ENCODE assay signal across 1 cellular context in the genomic region with DNA sequence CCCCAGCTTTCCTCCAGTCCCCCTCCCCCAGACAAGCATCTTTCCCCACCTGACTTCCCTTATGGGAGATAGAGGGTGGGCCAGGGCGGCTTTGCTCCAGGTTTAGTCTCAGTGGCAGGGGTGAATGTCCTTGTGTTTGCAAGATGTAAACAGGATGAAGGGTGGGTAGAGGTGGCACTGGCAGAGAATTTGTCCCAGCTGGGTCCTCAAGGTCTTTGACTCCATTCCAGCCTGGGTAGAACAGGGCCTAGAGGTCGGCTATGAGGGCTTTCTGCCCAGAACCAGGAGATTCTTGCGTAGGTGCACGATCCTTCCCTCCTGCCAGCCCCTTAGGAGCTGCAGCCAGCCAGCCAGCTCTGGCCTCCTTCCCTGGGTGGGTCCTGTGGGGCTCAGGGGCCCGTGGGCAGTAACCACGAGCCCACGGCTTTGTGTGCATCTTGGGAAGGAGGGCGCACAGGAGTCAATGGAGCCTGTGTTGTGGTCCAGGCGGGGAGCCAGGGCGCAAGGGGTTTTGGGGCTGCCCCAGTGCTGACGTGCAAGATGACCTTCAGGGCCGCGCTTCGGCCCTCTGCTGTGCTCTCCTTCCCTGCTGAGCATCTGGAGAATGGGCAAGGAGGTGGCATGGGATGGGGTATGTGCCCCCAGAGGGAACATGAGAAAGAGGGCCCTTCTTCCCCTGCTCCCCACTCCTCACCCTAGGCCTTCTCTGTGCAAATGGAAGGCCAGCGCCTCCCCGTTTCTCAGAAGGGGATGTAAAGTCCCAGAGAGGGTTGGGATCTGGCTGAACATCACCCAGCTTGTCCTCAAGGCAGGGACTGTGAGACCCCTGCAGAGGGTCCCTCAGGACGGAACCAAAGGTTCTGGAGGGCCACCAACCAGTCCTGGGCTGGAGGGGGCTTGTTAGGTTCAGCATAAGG.
TF ChIP-seq lines count a peak whose summit lies in the region.

No MANE protein-coding gene starts in this region.

TF ChIP-seq in GM12878, 131 proteins besides CTCF, POLR2A, EP300 and RAD21:
- TF ChIP-seq PAX8 (IDR thresholded peaks at IDR 0.05) (no peak), HDAC6 (IDR thresholded peaks at IDR 0.05; ENCODE audit: unreplicated experiment) (no peak), ZNF207 (IDR thresholded peaks at IDR 0.05; ENCODE audit: borderline replicate concordance) (no peak), CBX5 (IDR thresholded peaks at IDR 0.05; ENCODE audit: low read depth) (no peak), MTA3 (IDR thresholded peaks at IDR 0.05; ENCODE audit: borderline replicate concordance, low read length) (no peak), CREB1 (IDR thresholded peaks at IDR 0.05; ENCODE audit: low read depth) (no peak), YY1 (IDR thresholded peaks at IDR 0.05; ENCODE audit: low read depth, low read length) (no peak), MEF2B (IDR thresholded peaks at IDR 0.05; ENCODE audit: partially characterized antibody, poor library complexity, severe bottlenecking) (no peak), SRF (IDR thresholded peaks at IDR 0.05; ENCODE audit: low read depth in 2 of 2, low read length in 2 of 2) (no peak), GABPA (IDR thresholded peaks at IDR 0.05; ENCODE audit: low read depth) (no peak), DPF2 (IDR thresholded peaks at IDR 0.05) (no peak), TCF3 (IDR thresholded peaks at IDR 0.05; ENCODE audit: borderline replicate concordance, insufficient read depth, low read depth, low read length) (no peak), CBX3 (IDR thresholded peaks at IDR 0.05; ENCODE audit: borderline replicate concordance, low read depth) (no peak), HDAC2 (IDR thresholded peaks at IDR 0.05) (no peak)
- TF ChIP-seq, protein P1, sequence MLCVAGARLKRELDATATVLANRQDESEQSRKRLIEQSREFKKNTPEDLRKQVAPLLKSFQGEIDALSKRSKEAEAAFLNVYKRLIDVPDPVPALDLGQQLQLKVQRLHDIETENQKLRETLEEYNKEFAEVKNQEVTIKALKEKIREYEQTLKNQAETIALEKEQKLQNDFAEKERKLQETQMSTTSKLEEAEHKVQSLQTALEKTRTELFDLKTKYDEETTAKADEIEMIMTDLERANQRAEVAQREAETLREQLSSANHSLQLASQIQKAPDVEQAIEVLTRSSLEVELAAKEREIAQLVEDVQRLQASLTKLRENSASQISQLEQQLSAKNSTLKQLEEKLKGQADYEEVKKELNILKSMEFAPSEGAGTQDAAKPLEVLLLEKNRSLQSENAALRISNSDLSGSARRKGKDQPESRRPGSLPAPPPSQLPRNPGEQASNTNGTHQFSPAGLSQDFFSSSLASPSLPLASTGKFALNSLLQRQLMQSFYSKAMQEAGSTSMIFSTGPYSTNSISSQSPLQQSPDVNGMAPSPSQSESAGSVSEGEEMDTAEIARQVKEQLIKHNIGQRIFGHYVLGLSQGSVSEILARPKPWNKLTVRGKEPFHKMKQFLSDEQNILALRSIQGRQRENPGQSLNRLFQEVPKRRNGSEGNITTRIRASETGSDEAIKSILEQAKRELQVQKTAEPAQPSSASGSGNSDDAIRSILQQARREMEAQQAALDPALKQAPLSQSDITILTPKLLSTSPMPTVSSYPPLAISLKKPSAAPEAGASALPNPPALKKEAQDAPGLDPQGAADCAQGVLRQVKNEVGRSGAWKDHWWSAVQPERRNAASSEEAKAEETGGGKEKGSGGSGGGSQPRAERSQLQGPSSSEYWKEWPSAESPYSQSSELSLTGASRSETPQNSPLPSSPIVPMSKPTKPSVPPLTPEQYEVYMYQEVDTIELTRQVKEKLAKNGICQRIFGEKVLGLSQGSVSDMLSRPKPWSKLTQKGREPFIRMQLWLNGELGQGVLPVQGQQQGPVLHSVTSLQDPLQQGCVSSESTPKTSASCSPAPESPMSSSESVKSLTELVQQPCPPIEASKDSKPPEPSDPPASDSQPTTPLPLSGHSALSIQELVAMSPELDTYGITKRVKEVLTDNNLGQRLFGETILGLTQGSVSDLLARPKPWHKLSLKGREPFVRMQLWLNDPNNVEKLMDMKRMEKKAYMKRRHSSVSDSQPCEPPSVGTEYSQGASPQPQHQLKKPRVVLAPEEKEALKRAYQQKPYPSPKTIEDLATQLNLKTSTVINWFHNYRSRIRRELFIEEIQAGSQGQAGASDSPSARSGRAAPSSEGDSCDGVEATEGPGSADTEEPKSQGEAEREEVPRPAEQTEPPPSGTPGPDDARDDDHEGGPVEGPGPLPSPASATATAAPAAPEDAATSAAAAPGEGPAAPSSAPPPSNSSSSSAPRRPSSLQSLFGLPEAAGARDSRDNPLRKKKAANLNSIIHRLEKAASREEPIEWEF (IDR thresholded peaks at IDR 0.05; ENCODE audit: insufficient replicate concordance, low read depth, low read length): no peak
